Comparison of ENCODE assay signal across 9 cellular contexts in the genomic region with DNA sequence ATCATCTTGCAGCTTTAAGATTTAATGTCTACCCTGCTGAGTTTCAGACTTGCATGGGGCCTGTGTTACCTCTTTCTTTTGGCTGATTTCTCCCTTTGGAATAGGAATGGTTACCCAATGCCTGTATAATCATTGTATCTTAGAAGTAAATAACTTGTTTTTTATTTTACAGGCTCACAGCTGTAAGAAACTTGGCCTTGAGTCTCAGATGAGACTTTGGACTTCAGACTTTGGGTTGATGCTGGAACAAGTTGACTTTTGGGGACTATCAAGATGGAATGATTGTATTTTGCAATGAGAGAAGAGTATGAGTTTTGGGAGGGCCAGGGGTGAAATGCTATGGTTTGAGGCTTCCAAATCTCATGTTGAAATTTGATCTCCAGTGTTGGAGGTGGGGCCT. TPM values are rescaled to one million over a fixed set of nuclear protein-coding genes. Genes with fewer than 3 reads are reported as not detected.
"Had no signal": no experiment of that assay in that cellular context is flagged by ENCODE, and none has a peak within 500 bp of the region (broad histone marks: within the 10 kb centered on the region; RNA-seq: fewer than 3 reads in every experiment).

No MANE protein-coding gene starts in this region.

- H3K4me1 ChIP-seq: HAP-1 had no signal

- H3K9me3 Mint-ChIP-seq: HFFc6 had no signal

- FAIRE-seq: K562 had no signal

- H3K27ac ChIP-seq: HL-60 had no signal

- H3K27ac Mint-ChIP-seq: HFFc6 had no signal

- DNase-seq: GOT3, H7, HFFc6, IMR-90, KG1 had no signal

- H3K9me3 ChIP-seq: HAP-1 had no signal

- H3K36me3 ChIP-seq: HAP-1 had no signal

- H3K4me3 ChIP-seq: HAP-1, K562 had no signal

- ATAC-seq: HCT116, K562 had no signal

- H3K4me3 Mint-ChIP-seq: HFFc6 had no signal

RNA-seq across cellular contexts. Expression of gene CAP2, which starts 34.9 kb away (rescaled TPM):
- total RNA-seq: K562 had no signal
- polyA plus RNA-seq: K562 had no signal
